ENCODE assay signal across 16 cellular contexts in the genomic region with DNA sequence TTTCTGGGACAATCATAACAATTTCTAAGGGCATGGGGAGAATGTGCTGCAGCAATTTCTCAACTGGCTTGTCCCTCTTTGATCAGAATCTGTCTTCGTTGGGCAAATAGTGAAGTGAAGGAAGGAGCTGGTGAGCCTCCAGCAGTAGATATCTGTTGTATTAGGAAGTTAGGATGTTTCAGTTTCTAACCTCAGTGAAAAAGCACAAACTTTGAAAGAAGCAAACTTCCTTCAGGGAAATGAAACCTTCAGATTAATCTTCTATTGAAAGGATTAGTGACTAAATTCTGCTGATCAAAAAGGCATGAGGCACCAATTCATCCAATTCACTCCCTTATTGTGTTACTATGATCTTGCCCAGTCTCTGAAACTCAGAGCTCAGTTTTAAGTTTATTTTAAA. TPM values are rescaled to one million over a fixed set of nuclear protein-coding genes. Genes with fewer than 3 reads are reported as not detected.
A peak's percentile ranks its signal among the peaks of the same experiment; 100 is the strongest.
DNase-seq lines count a peak whose midpoint lies in the region; ATAC-seq, FAIRE-seq and TF ChIP-seq lines count a peak whose summit lies in the region.
"Had no signal": no experiment of that assay in that cellular context is flagged by ENCODE, and none has a peak within 500 bp of the region (broad histone marks: within the 10 kb centered on the region; RNA-seq: fewer than 3 reads in every experiment).

No MANE protein-coding gene starts in this region.

- H3K4me1 ChIP-seq in kidney (ENCODE audit: control insufficient read depth in 1 of 2, insufficient read depth in 1 of 2, low read depth in 1 of 2, low read length in 2 of 2) = peaks cover 8 to 14% of the 10 kb centered on the region in 2 donors
- H3K4me1 ChIP-seq: prostate gland had no signal

- no peak overlapping the region for H3K9ac ChIP-seq in SK-N-MC (ENCODE audit: insufficient read length)
- H3K9ac ChIP-seq in kidney (ENCODE audit: low read length in 2 of 2) = no peak overlapping the region

- DNase-seq in HL-60 (ENCODE audit: low read depth in 1 of 2, low spot score in 1 of 2) = no peak
- DNase-seq in SK-N-MC (ENCODE audit: low read depth, low spot score) = no peak
- DNase-seq in kidney = no peak
- no peak for DNase-seq in stimulated activated naive B cell treated with anti-CD40 and anti-IgM and Interleukin-4, amounts not matched to agents 10 μg/mL and 1 μg/mL and 100 μg/mL, for 72 hours
- DNase-seq in COLO829 (ENCODE audit: low spot score) = no peak
- no peak for DNase-seq in SK-N-DZ (ENCODE audit: low spot score)
- no peak for DNase-seq in activated naive CD4-positive, alpha-beta T cell treated with anti-CD3 and anti-CD28 coated beads for 36 hours
- DNase-seq: activated naive CD4-positive, alpha-beta T cell; MG63; NCI-H345; RPMI8226; T1000 had no signal

- no peaks in the 10 kb centered on the region for H3K27me3 ChIP-seq in HL-60 (ENCODE audit: insufficient read depth, poor library complexity, severe bottlenecking)

- no peaks in the 10 kb centered on the region for H3K27me3 Mint-ChIP-seq in stimulated activated naive B cell treated with anti-CD40 and anti-IgM and Interleukin-4, amounts not matched to agents 10 μg/mL and 1 μg/mL and 100 μg/mL, for 72 hours
- H3K27me3 Mint-ChIP-seq in activated naive CD4-positive, alpha-beta T cell treated with anti-CD3 and anti-CD28 coated beads for 36 hours (ENCODE audit: low read depth) = peaks cover 43% of the 10 kb centered on the region

- H3K36me3 ChIP-seq in SK-N-MC (ENCODE audit: insufficient read depth, low read length) = no peaks in the 10 kb centered on the region
- H3K36me3 ChIP-seq in kidney (ENCODE audit: control insufficient read depth in 1 of 2, insufficient read depth in 2 of 2, low read length in 2 of 2) = no peaks in the 10 kb centered on the region
- H3K36me3 ChIP-seq: MG63, prostate gland had no signal

- intact Hi-C loops in kidney (cut with DNase I) = no loop called here
- intact Hi-C loops in activated naive CD4-positive, alpha-beta T cell treated with anti-CD3 and anti-CD28 coated beads for 36 hours (cut with micrococcal nuclease) = no loop called here

- H3K27ac Mint-ChIP-seq in stimulated activated naive B cell treated with anti-CD40 and anti-IgM and Interleukin-4, amounts not matched to agents 10 μg/mL and 1 μg/mL and 100 μg/mL, for 72 hours = no peak overlapping the region
- no peak overlapping the region for H3K27ac Mint-ChIP-seq in activated naive CD4-positive, alpha-beta T cell treated with anti-CD3 and anti-CD28 coated beads for 36 hours

- H3K9me3 ChIP-seq in SK-N-MC (ENCODE audit: low read depth, low read length) (no peaks in the 10 kb centered on the region), kidney (ENCODE audit: control insufficient read depth in 1 of 2, low read length in 2 of 2) (no peaks in the 10 kb centered on the region)
- H3K9me3 ChIP-seq: MG63, prostate gland had no signal

- peaks cover 14 to 30% of the 10 kb centered on the region in 2 donors for H3K4me1 Mint-ChIP-seq in stimulated activated naive B cell treated with anti-CD40 and anti-IgM and Interleukin-4, amounts not matched to agents 10 μg/mL and 1 μg/mL and 100 μg/mL, for 72 hours
- peaks cover 13% of the 10 kb centered on the region for H3K4me1 Mint-ChIP-seq in activated naive CD4-positive, alpha-beta T cell treated with anti-CD3 and anti-CD28 coated beads for 36 hours (ENCODE audit: low read depth)

- peak overlapping the region; percentile 80 to 83 for H3K4me3 Mint-ChIP-seq in stimulated activated naive B cell treated with anti-CD40 and anti-IgM and Interleukin-4, amounts not matched to agents 10 μg/mL and 1 μg/mL and 100 μg/mL, for 72 hours
- no peak overlapping the region for H3K4me3 Mint-ChIP-seq in activated naive CD4-positive, alpha-beta T cell treated with anti-CD3 and anti-CD28 coated beads for 36 hours

- H3K9me3 Mint-ChIP-seq in stimulated activated naive B cell treated with anti-CD40 and anti-IgM and Interleukin-4, amounts not matched to agents 10 μg/mL and 1 μg/mL and 100 μg/mL, for 72 hours = no peaks in the 10 kb centered on the region
- no peaks in the 10 kb centered on the region for H3K9me3 Mint-ChIP-seq in activated naive CD4-positive, alpha-beta T cell treated with anti-CD3 and anti-CD28 coated beads for 36 hours

- TF ChIP-seq CTCF in HL-60 (IDR thresholded peaks at IDR 0.05; ENCODE audit: insufficient read depth, low read length) = no peak
- no peak for TF ChIP-seq CTCF in kidney (IDR thresholded peaks at IDR 0.05; ENCODE audit: borderline replicate concordance, extremely low read depth, insufficient read depth)

- peak in 1 of 2 donors; percentile 11 for ATAC-seq in stimulated activated naive B cell treated with anti-CD40 and anti-IgM and Interleukin-4, amounts not matched to agents 10 μg/mL and 1 μg/mL and 100 μg/mL, for 72 hours (replicated peaks)

- H3K36me3 Mint-ChIP-seq in stimulated activated naive B cell treated with anti-CD40 and anti-IgM and Interleukin-4, amounts not matched to agents 10 μg/mL and 1 μg/mL and 100 μg/mL, for 72 hours = peaks cover 6 to 9% of the 10 kb centered on the region in 2 donors
- H3K36me3 Mint-ChIP-seq in activated naive CD4-positive, alpha-beta T cell treated with anti-CD3 and anti-CD28 coated beads for 36 hours (ENCODE audit: low read depth) = no peaks in the 10 kb centered on the region

- no peak for FAIRE-seq in kidney (lab: Jason Lieb, UNC)
- FAIRE-seq: GM18507, H1 had no signal

- H3K27ac ChIP-seq in HL-60 (replicated peaks) (no peak overlapping the region), SK-N-MC (peak overlapping the region; percentile 21; the same call in 1 of the 2 replicates), kidney (ENCODE audit: low read depth in 2 of 2, low read length in 2 of 2) (peak overlapping the region; percentile 64 to 83)
- H3K27ac ChIP-seq: epithelial cell of prostate had no signal

- H3K4me3 ChIP-seq in HL-60 (replicated peaks; ENCODE audit: insufficient read depth, low read length) (peak overlapping the region; percentile 76), SK-N-MC (peak overlapping the region; percentile 83), kidney (ENCODE audit: low read length in 2 of 2) (peak overlapping the region in 1 of 2 donors; percentile 78)
- H3K4me3 ChIP-seq: MG63 had no signal

- CTCF ChIA-PET in activated naive CD4-positive, alpha-beta T cell treated with anti-CD3 and anti-CD28 coated beads for 36 hours (lab: Charles Lee) = interaction anchor here (0.9 to 3.4 kb wide), 7 partner anchors 9 to 130 kb away, joined by 3 to 18 read pairs (median 5); no protein-coding TSS in a partner anchor

RNA-seq across cellular contexts. Expression of a gene that starts 24.3 kb away (rescaled TPM):
- total RNA-seq in kidney = 60.6 TPM
- 57.1 TPM for polyA plus RNA-seq in kidney (ENCODE audit: insufficient read depth, low read depth, low replicate concordance)
- not detected in 2 replicates for polyA plus RNA-seq in SK-N-DZ (2014; cell fraction: cytosol; rRNA removed)
- not detected in 2 replicates for polyA plus RNA-seq in SK-N-DZ (2014; cell fraction: nucleus; rRNA removed)
- not detected for total RNA-seq in activated naive CD4-positive, alpha-beta T cell treated with anti-CD3 and anti-CD28 coated beads for 36 hours

Comparison
In these comparisons a context has a peak if more than half of its experiments do, and no peak if none do; other contexts are left out.
1. RNA of a gene that starts 24.3 kb away (total RNA-seq): 60.6 TPM in kidney (single experiment); not detected in activated naive CD4-positive, alpha-beta T cell treated with anti-CD3 and anti-CD28 coated beads for 36 hours; every median in the first group is over 10 times any median in the second.